ENCODE assay signal across 9 cellular contexts in genomic region chr1:233240839-233241682, GRCh38. TPM values are rescaled to one million over a fixed set of nuclear protein-coding genes. Genes with fewer than 3 reads are reported as not detected.
DNase-seq lines count a peak whose midpoint lies in the region; ATAC-seq and TF ChIP-seq lines count a peak whose summit lies in the region.
"Had no signal": no experiment of that assay in that cellular context is flagged by ENCODE, and none has a peak within 500 bp of the region (broad histone marks: within the 10 kb centered on the region; RNA-seq: fewer than 3 reads in every experiment).

No MANE protein-coding gene starts in this region.

- H3K27me3 ChIP-seq in body of pancreas = no peaks in the 10 kb centered on the region

- no peak overlapping the region for H3K4me3 ChIP-seq in body of pancreas

- ATAC-seq in GM18867 (IDR thresholded peaks at IDR 0.05; ENCODE audit: unreplicated experiment) (peak; percentile 50), body of pancreas (peak; percentile 70), HG03457 (IDR thresholded peaks at IDR 0.05; ENCODE audit: unreplicated experiment) (no peak)
- ATAC-seq in stimulated activated naive B cell treated with anti-CD40 and anti-IgM and Interleukin-4, amounts not matched to agents 10 μg/mL and 1 μg/mL and 100 μg/mL, for 72 hours (replicated peaks) = peak; percentile 72 to 73

- TF ChIP-seq CTCF in C4-2B (conservative IDR thresholded peaks at IDR 0.05) = peak; percentile 85
- peak; percentile 57 to 84 (median 78) for TF ChIP-seq CTCF in body of pancreas (IDR thresholded peaks at IDR 0.05)

- no peak overlapping the region for H3K4me3 Mint-ChIP-seq in stimulated activated naive B cell treated with anti-CD40 and anti-IgM and Interleukin-4, amounts not matched to agents 10 μg/mL and 1 μg/mL and 100 μg/mL, for 72 hours
- H3K4me3 Mint-ChIP-seq: natural killer cell treated with Interleukin-12 subunit alpha and Interleukin-12 subunit beta and Interleukin-15 and Interleukin-18, amount 100 ng/mL, for 72 hours had no signal

- no peak for TF ChIP-seq POLR2A in body of pancreas (IDR thresholded peaks at IDR 0.05)

- H3K4me1 Mint-ChIP-seq in stimulated activated naive B cell treated with anti-CD40 and anti-IgM and Interleukin-4, amounts not matched to agents 10 μg/mL and 1 μg/mL and 100 μg/mL, for 72 hours = no peaks in the 10 kb centered on the region

- H3K27ac Mint-ChIP-seq in stimulated activated naive B cell treated with anti-CD40 and anti-IgM and Interleukin-4, amounts not matched to agents 10 μg/mL and 1 μg/mL and 100 μg/mL, for 72 hours = no peak overlapping the region

- H3K4me1 ChIP-seq in body of pancreas = peaks cover 21% of the 10 kb centered on the region

- no peaks in the 10 kb centered on the region for H3K36me3 ChIP-seq in body of pancreas (replicated peaks in 1 of 2; ENCODE audit: insufficient read depth in 1 of 2, low read depth in 2 of 2)

- H3K36me3 Mint-ChIP-seq in stimulated activated naive B cell treated with anti-CD40 and anti-IgM and Interleukin-4, amounts not matched to agents 10 μg/mL and 1 μg/mL and 100 μg/mL, for 72 hours = peaks cover 9 to 16% of the 10 kb centered on the region in 2 donors
- H3K36me3 Mint-ChIP-seq: natural killer cell treated with Interleukin-12 subunit alpha and Interleukin-12 subunit beta and Interleukin-15 and Interleukin-18, amount 100 ng/mL, for 72 hours had no signal

- DNase-seq in NCI-H2029 treated with DMSO at 0.1 percent for 48 hours (lab: John Stamatoyannopoulos, UW) (peak; percentile 19), body of pancreas (peak; percentile 55 to 71 (median 66)), iPS-NIHi7 (ENCODE audit: extremely low spot score) (peak; percentile 72)
- peak; percentile 8 for DNase-seq in stimulated activated naive B cell treated with anti-CD40 and anti-IgM and Interleukin-4, amounts not matched to agents 10 μg/mL and 1 μg/mL and 100 μg/mL, for 72 hours
- no peak for DNase-seq in activated CD8-positive, alpha-beta memory T cell treated with anti-CD3 and anti-CD28 coated beads for 24 hours

- intact Hi-C loops in body of pancreas (cut with DNase I) = no loop called here

- no peaks in the 10 kb centered on the region for H3K9me3 ChIP-seq in body of pancreas

- 27 to 35% methylated on average over 8 of the region's 8 CpGs for WGBS in body of pancreas, 2 donors

- H3K27ac ChIP-seq in C4-2B = no peak overlapping the region
- peak overlapping the region in 3 of 4 donors; percentile 21 to 70 (median 37) for H3K27ac ChIP-seq in body of pancreas

- H3K27me3 Mint-ChIP-seq in stimulated activated naive B cell treated with anti-CD40 and anti-IgM and Interleukin-4, amounts not matched to agents 10 μg/mL and 1 μg/mL and 100 μg/mL, for 72 hours = no peaks in the 10 kb centered on the region
- H3K27me3 Mint-ChIP-seq: natural killer cell treated with Interleukin-12 subunit alpha and Interleukin-12 subunit beta and Interleukin-15 and Interleukin-18, amount 100 ng/mL, for 72 hours had no signal

- no peaks in the 10 kb centered on the region for H3K9me3 Mint-ChIP-seq in stimulated activated naive B cell treated with anti-CD40 and anti-IgM and Interleukin-4, amounts not matched to agents 10 μg/mL and 1 μg/mL and 100 μg/mL, for 72 hours
- H3K9me3 Mint-ChIP-seq: natural killer cell treated with Interleukin-12 subunit alpha and Interleukin-12 subunit beta and Interleukin-15 and Interleukin-18, amount 100 ng/mL, for 72 hours had no signal

RNA-seq across cellular contexts. Expression of gene PCNX2, which starts 54.5 kb away (rescaled TPM):
- total RNA-seq in body of pancreas = 10 to 100 TPM; 24.1 to 72.1 TPM
